16 cellular contexts compared by ENCODE assay signal in the genomic region with DNA sequence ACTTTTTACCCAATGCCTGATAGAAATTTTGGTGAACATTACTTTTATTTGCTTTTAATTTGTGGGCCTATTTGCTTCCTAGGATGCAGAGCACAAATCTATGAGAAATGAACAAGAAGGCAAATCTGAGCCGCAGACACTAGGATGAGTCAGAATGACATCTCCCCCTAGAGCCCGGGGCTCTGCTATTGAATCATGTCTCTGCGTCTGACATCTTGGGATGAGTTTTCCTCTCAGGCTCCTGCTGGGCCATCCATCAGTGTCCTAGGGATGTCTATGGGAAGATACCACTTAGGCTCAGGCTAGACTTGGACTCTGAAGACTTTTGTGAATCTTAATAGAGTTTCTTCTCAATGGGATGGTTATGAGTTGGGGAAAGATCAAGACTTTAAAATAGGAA.
DNase-seq lines count a peak whose midpoint lies in the region; ATAC-seq and TF ChIP-seq lines count a peak whose summit lies in the region.
"Had no signal": no experiment of that assay in that cellular context is flagged by ENCODE, and none has a peak within 500 bp of the region (broad histone marks: within the 10 kb centered on the region; RNA-seq: fewer than 3 reads in every experiment).

No MANE protein-coding gene starts in this region.

- intact Hi-C loops in uterus (cut with DNase I; ENCODE audit: low total_unique reads) = no loop called here

- H3K9me3 ChIP-seq in SJCRH30 (replicated peaks) = no peaks in the 10 kb centered on the region
- no peaks in the 10 kb centered on the region for H3K9me3 ChIP-seq in uterus
- H3K9me3 ChIP-seq: tibial nerve had no signal

- TF ChIP-seq POLR2A in uterus (IDR thresholded peaks at IDR 0.05) = no peak

- no peaks in the 10 kb centered on the region for H3K9me3 Mint-ChIP-seq in stimulated activated effector memory CD8-positive, alpha-beta T cell treated with anti-CD3 and anti-CD28 coated beads, Interleukin-12 subunit alpha, Interleukin-12 subunit beta, amount 100 ng/mL, for 72 hours
- H3K9me3 Mint-ChIP-seq: activated naive CD4-positive, alpha-beta T cell treated with anti-CD3 and anti-CD28 coated beads, Interleukin-2, amount 50 U/mL, for 72 hours; natural killer cell treated with Interleukin-12 subunit alpha and Interleukin-12 subunit beta and Interleukin-15 and Interleukin-18, amount 100 ng/mL, for 72 hours had no signal

- DNase-seq in HK-2 (ENCODE audit: unreplicated experiment) (peak; percentile 23), SJCRH30 (peak; percentile 6 to 17), fibroblast of peridontal ligament (ENCODE audit: extremely low read depth) (peak; percentile 38), skeletal muscle cell (ENCODE audit: low read depth) (peak; percentile 58), uterus (no peak)
- DNase-seq in stimulated activated effector memory CD8-positive, alpha-beta T cell treated with anti-CD3 and anti-CD28 coated beads, Interleukin-12 subunit alpha, Interleukin-12 subunit beta, amount 100 ng/mL, for 72 hours (ENCODE audit: low spot score in 2 of 2) = no peak
- no peak for DNase-seq in stimulated activated CD4-positive, alpha-beta T cell treated with anti-CD3 and anti-CD28 coated beads, Interleukin-4, amount 100 ng/mL, for 24 hours
- DNase-seq: NCI-H510A; SHP77; stimulated activated CD4-positive, alpha-beta T cell treated with anti-CD3 and anti-CD28 coated beads, Interleukin-12 subunit alpha, Interleukin-12 subunit beta, amount 100 ng/mL, for 4 hours had no signal

- 0 out of 2 replicates have a peak, but pooled peaks cover 4% of the 10 kb centered on the region for H3K27me3 ChIP-seq in SJCRH30
- no peaks in the 10 kb centered on the region for H3K27me3 ChIP-seq in uterus

- peaks cover 16% of the 10 kb centered on the region for H3K4me1 Mint-ChIP-seq in stimulated activated effector memory CD8-positive, alpha-beta T cell treated with anti-CD3 and anti-CD28 coated beads, Interleukin-12 subunit alpha, Interleukin-12 subunit beta, amount 100 ng/mL, for 72 hours

- TF ChIP-seq CTCF in uterus (IDR thresholded peaks at IDR 0.05) = no peak

- H3K36me3 Mint-ChIP-seq in stimulated activated effector memory CD8-positive, alpha-beta T cell treated with anti-CD3 and anti-CD28 coated beads, Interleukin-12 subunit alpha, Interleukin-12 subunit beta, amount 100 ng/mL, for 72 hours = no peaks in the 10 kb centered on the region
- H3K36me3 Mint-ChIP-seq: activated naive CD4-positive, alpha-beta T cell treated with anti-CD3 and anti-CD28 coated beads, Interleukin-2, amount 50 U/mL, for 72 hours had no signal

- peaks cover 13% of the 10 kb centered on the region; the same call in 1 of the 2 replicates for H3K4me1 ChIP-seq in SJCRH30
- H3K4me1 ChIP-seq in uterus = no peaks in the 10 kb centered on the region
- H3K4me1 ChIP-seq: tibial nerve had no signal

- no peaks in the 10 kb centered on the region for H3K36me3 ChIP-seq in SJCRH30
- H3K36me3 ChIP-seq in uterus = no peaks in the 10 kb centered on the region
- H3K36me3 ChIP-seq: tibial nerve had no signal

- ATAC-seq in HG03460 (IDR thresholded peaks at IDR 0.05; ENCODE audit: unreplicated experiment) = no peak
- ATAC-seq in stimulated activated effector memory CD8-positive, alpha-beta T cell treated with anti-CD3 and anti-CD28 coated beads, Interleukin-12 subunit alpha, Interleukin-12 subunit beta, amount 100 ng/mL, for 72 hours = no peak
- ATAC-seq: activated naive CD4-positive, alpha-beta T cell treated with anti-CD3 and anti-CD28 coated beads, Interleukin-2, amount 50 U/mL, for 72 hours; natural killer cell treated with Interleukin-12 subunit alpha and Interleukin-12 subunit beta and Interleukin-15 and Interleukin-18, amount 100 ng/mL, for 72 hours had no signal

- no peak overlapping the region for H3K27ac Mint-ChIP-seq in stimulated activated effector memory CD8-positive, alpha-beta T cell treated with anti-CD3 and anti-CD28 coated beads, Interleukin-12 subunit alpha, Interleukin-12 subunit beta, amount 100 ng/mL, for 72 hours
- H3K27ac Mint-ChIP-seq: activated naive CD4-positive, alpha-beta T cell treated with anti-CD3 and anti-CD28 coated beads, Interleukin-2, amount 50 U/mL, for 72 hours; dendritic cell treated with granulocyte-macrophage colony-stimulating factor and Interleukin-4, amounts not matched to agents 40 ng/mL and 50 ng/mL, for 4 days; natural killer cell treated with Interleukin-12 subunit alpha and Interleukin-12 subunit beta and Interleukin-15 and Interleukin-18, amount 100 ng/mL, for 72 hours had no signal

- H3K27ac ChIP-seq in SJCRH30 (no peak overlapping the region), uterus (no peak overlapping the region)
- H3K27ac ChIP-seq: tibial nerve, VCaP had no signal

- H3K4me3 ChIP-seq in SJCRH30 = no peak overlapping the region
- H3K4me3 ChIP-seq in skeletal muscle cell (ENCODE audit: low read depth, low read length) = no peak overlapping the region
- no peak overlapping the region for H3K4me3 ChIP-seq in uterus
- H3K4me3 ChIP-seq: tibial nerve had no signal

- H3K4me3 Mint-ChIP-seq in stimulated activated effector memory CD8-positive, alpha-beta T cell treated with anti-CD3 and anti-CD28 coated beads, Interleukin-12 subunit alpha, Interleukin-12 subunit beta, amount 100 ng/mL, for 72 hours = no peak overlapping the region
- H3K4me3 Mint-ChIP-seq: dendritic cell treated with granulocyte-macrophage colony-stimulating factor and Interleukin-4, amounts not matched to agents 40 ng/mL and 50 ng/mL, for 4 days; natural killer cell treated with Interleukin-12 subunit alpha and Interleukin-12 subunit beta and Interleukin-15 and Interleukin-18, amount 100 ng/mL, for 72 hours had no signal

Comparison
In these comparisons a context has a peak if more than half of its experiments do, and no peak if none do; other contexts are left out.
1. DNase-seq: peak in HK-2 (single experiment), SJCRH30 (2 of 2), fibroblast of peridontal ligament (single experiment) and skeletal muscle cell (single experiment); none in uterus (0 of 2), stimulated activated effector memory CD8-positive, alpha-beta T cell treated with anti-CD3 and anti-CD28 coated beads, Interleukin-12 subunit alpha, Interleukin-12 subunit beta, amount 100 ng/mL, for 72 hours (0 of 2) and stimulated activated CD4-positive, alpha-beta T cell treated with anti-CD3 and anti-CD28 coated beads, Interleukin-4, amount 100 ng/mL, for 24 hours (single experiment).